In the genomic region with DNA sequence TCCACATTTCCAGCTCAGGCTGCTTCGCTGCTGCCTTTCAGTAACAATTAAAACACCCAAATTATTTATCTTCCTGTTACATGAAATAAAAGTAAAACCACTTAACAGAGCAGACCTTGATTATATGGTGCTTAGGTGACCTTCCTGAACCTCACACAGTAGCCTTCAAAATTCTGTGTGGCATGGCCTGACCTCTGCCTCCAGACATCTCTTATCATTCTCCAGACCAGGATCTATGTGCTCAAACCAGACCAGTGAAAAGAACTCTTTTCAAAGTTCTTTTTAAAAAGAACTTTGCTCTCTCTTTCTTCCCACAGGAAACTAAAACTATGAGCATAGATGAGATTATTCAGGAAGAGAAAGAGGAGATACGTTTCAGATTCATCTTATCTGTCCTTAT, we compare ENCODE assay signal across 24 cellular contexts. TPM values are rescaled to one million over a fixed set of nuclear protein-coding genes. Genes with fewer than 3 reads are reported as not detected.
DNase-seq lines count a peak whose midpoint lies in the region; ATAC-seq and TF ChIP-seq lines count a peak whose summit lies in the region.
"Had no signal": no experiment of that assay in that cellular context is flagged by ENCODE, and none has a peak within 500 bp of the region (broad histone marks: within the 10 kb centered on the region; RNA-seq: fewer than 3 reads in every experiment).

No MANE protein-coding gene starts in this region.

- H3K4me1 Mint-ChIP-seq in activated naive CD8-positive, alpha-beta T cell (ENCODE audit: low read depth): peaks cover 30% of the 10 kb centered on the region
- H3K4me1 Mint-ChIP-seq in activated naive CD8-positive, alpha-beta T cell treated with anti-CD3 and anti-CD28 coated beads for 36 hours: peaks cover 5% of the 10 kb centered on the region
- H3K4me1 Mint-ChIP-seq in endodermal cell: no peaks in the 10 kb centered on the region

- TF ChIP-seq CTCF in endodermal cell (conservative IDR thresholded peaks at IDR 0.05): no peak

- H3K36me3 ChIP-seq in SK-N-MC (ENCODE audit: insufficient read depth, low read length) (no peaks in the 10 kb centered on the region), endodermal cell (ENCODE audit: control insufficient read depth, insufficient read depth, low read length) (no peaks in the 10 kb centered on the region)
- H3K36me3 ChIP-seq: SJCRH30 had no signal

- H3K27ac ChIP-seq in SK-N-MC: 0 out of 2 replicates have a peak overlapping the region, but pooled peaks have one; percentile 11
- H3K27ac ChIP-seq in endodermal cell (ENCODE audit: low read depth, low read length): no peak overlapping the region
- H3K27ac ChIP-seq: C4-2B, HL-60, SJCRH30 had no signal

- no peak for ATAC-seq in HG03439 (IDR thresholded peaks at IDR 0.05; ENCODE audit: unreplicated experiment)
- ATAC-seq: Panc1 had no signal

- WGBS in endodermal cell (ENCODE audit: insufficient coverage in 1 of 2, insufficient read length in 1 of 2), 2 experiments: 97% methylated on average over 2 of the region's 2 CpGs; no CpG with 5 or more reads in 1 of the 2 experiments

- H3K27ac Mint-ChIP-seq in activated naive CD8-positive, alpha-beta T cell: peak overlapping the region; percentile 5
- no peak overlapping the region for H3K27ac Mint-ChIP-seq in activated naive CD8-positive, alpha-beta T cell treated with anti-CD3 and anti-CD28 coated beads for 36 hours
- peak overlapping the region; percentile 10 for H3K27ac Mint-ChIP-seq in endodermal cell
- H3K27ac Mint-ChIP-seq: HFFc6 had no signal

- H3K4me3 ChIP-seq in SK-N-MC (no peak overlapping the region), endodermal cell (ENCODE audit: low read length) (no peak overlapping the region)
- H3K4me3 ChIP-seq: SJCRH30 had no signal

- no peak overlapping the region for H3K4me3 Mint-ChIP-seq in activated naive CD8-positive, alpha-beta T cell
- H3K4me3 Mint-ChIP-seq in activated naive CD8-positive, alpha-beta T cell treated with anti-CD3 and anti-CD28 coated beads for 36 hours: no peak overlapping the region
- H3K4me3 Mint-ChIP-seq in endodermal cell: no peak overlapping the region
- H3K4me3 Mint-ChIP-seq: H9, HFFc6 had no signal

- no peaks in the 10 kb centered on the region for H3K4me1 ChIP-seq in endodermal cell (ENCODE audit: control insufficient read depth, insufficient read depth, low read length)
- H3K4me1 ChIP-seq: SJCRH30 had no signal

- no peaks in the 10 kb centered on the region for H3K27me3 Mint-ChIP-seq in activated naive CD8-positive, alpha-beta T cell
- H3K27me3 Mint-ChIP-seq in activated naive CD8-positive, alpha-beta T cell treated with anti-CD3 and anti-CD28 coated beads for 36 hours: no peaks in the 10 kb centered on the region
- no peaks in the 10 kb centered on the region for H3K27me3 Mint-ChIP-seq in endodermal cell (ENCODE audit: insufficient read depth)

- H3K36me3 Mint-ChIP-seq in activated naive CD8-positive, alpha-beta T cell: peaks cover 34% of the 10 kb centered on the region
- H3K36me3 Mint-ChIP-seq in activated naive CD8-positive, alpha-beta T cell treated with anti-CD3 and anti-CD28 coated beads for 36 hours: peaks cover 44% of the 10 kb centered on the region
- peaks cover 46% of the 10 kb centered on the region for H3K36me3 Mint-ChIP-seq in endodermal cell (ENCODE audit: low read depth)

- H3K9me3 ChIP-seq in SK-N-MC (ENCODE audit: low read depth, low read length) (no peaks in the 10 kb centered on the region; the same call in 1 of the 2 replicates), endodermal cell (ENCODE audit: control insufficient read depth, low read length) (peaks cover 30% of the 10 kb centered on the region)

- H3K9me3 Mint-ChIP-seq in activated naive CD8-positive, alpha-beta T cell (ENCODE audit: low read depth): peaks cover 23% of the 10 kb centered on the region
- H3K9me3 Mint-ChIP-seq in activated naive CD8-positive, alpha-beta T cell treated with anti-CD3 and anti-CD28 coated beads for 36 hours: peaks cover 32% of the 10 kb centered on the region
- H3K9me3 Mint-ChIP-seq in endodermal cell: peaks cover 38% of the 10 kb centered on the region

- H3K27me3 ChIP-seq in endodermal cell (ENCODE audit: control insufficient read depth, insufficient read depth, low read length, poor library complexity, severe bottlenecking): no peaks in the 10 kb centered on the region
- H3K27me3 ChIP-seq: SJCRH30 had no signal

- DNase-seq in activated naive CD8-positive, alpha-beta T cell treated with anti-CD3 and anti-CD28 coated beads for 36 hours: no peak
- DNase-seq in SK-N-MC (ENCODE audit: low read depth, low spot score): no peak
- no peak for DNase-seq in endodermal cell
- DNase-seq in DMS153 (lab: John Stamatoyannopoulos, UW): no peak
- DNase-seq in NCI-H187 (lab: John Stamatoyannopoulos, UW): no peak
- DNase-seq: COR-L47; DMS79 treated with DMSO at 0.1 percent for 48 hours; H9; HFFc6; IMR-90; NCI-H1105; NCI-H146; NCI-H2029 treated with DMSO at 0.1 percent for 48 hours; NCI-H345; NCI-H524; NCI-H774; NK-92 treated with Interleukin-12 subunit alpha and Interleukin-12 subunit beta, amount 100 ng/mL, for 24 hours; SJCRH30 had no signal

- H3K9ac ChIP-seq in SK-N-MC (ENCODE audit: insufficient read length): no peak overlapping the region
- no peak overlapping the region for H3K9ac ChIP-seq in endodermal cell (ENCODE audit: extremely low read depth, low read length, poor library complexity, severe bottlenecking)

RNA-seq across cellular contexts. Expression of a gene that starts 37.8 kb away (rescaled TPM):
- 10 to 100 TPM; 17.2 to 18.3 TPM for total RNA-seq in activated naive CD8-positive, alpha-beta T cell treated with anti-CD3 and anti-CD28 coated beads for 36 hours
- 10 to 100 TPM; 68.4 to 77.6 TPM for total RNA-seq in endodermal cell
- 60.0 TPM for polyA plus RNA-seq in endodermal cell (2013, experiment 1 of 2)
- polyA plus RNA-seq in endodermal cell (2013, experiment 2 of 2): 50.1 TPM

RNA-seq across cellular contexts. Expression of a gene that starts 38.2 kb away (rescaled TPM):
- 10 to 100 TPM; 31.3 to 36.0 TPM for total RNA-seq in activated naive CD8-positive, alpha-beta T cell treated with anti-CD3 and anti-CD28 coated beads for 36 hours
- 10 to 100 TPM; 25.3 to 33.4 TPM for total RNA-seq in endodermal cell
- polyA plus RNA-seq in endodermal cell (2013, experiment 1 of 2): 17.1 TPM
- polyA plus RNA-seq in endodermal cell (2013, experiment 2 of 2): 15.9 TPM

RNA-seq across cellular contexts. Expression of a gene that starts 53.7 kb away (rescaled TPM):
- under 1 TPM; 0.27 to 0.32 TPM for total RNA-seq in activated naive CD8-positive, alpha-beta T cell treated with anti-CD3 and anti-CD28 coated beads for 36 hours
- under 1 TPM; 0.62 to 0.66 TPM for total RNA-seq in endodermal cell
- polyA plus RNA-seq in endodermal cell (2013, experiment 1 of 2): 0.53 TPM
- 0.54 TPM for polyA plus RNA-seq in endodermal cell (2013, experiment 2 of 2)
- total RNA-seq: HT1080 had no signal
